1 cellular context compared by ENCODE assay signal in the genomic region with DNA sequence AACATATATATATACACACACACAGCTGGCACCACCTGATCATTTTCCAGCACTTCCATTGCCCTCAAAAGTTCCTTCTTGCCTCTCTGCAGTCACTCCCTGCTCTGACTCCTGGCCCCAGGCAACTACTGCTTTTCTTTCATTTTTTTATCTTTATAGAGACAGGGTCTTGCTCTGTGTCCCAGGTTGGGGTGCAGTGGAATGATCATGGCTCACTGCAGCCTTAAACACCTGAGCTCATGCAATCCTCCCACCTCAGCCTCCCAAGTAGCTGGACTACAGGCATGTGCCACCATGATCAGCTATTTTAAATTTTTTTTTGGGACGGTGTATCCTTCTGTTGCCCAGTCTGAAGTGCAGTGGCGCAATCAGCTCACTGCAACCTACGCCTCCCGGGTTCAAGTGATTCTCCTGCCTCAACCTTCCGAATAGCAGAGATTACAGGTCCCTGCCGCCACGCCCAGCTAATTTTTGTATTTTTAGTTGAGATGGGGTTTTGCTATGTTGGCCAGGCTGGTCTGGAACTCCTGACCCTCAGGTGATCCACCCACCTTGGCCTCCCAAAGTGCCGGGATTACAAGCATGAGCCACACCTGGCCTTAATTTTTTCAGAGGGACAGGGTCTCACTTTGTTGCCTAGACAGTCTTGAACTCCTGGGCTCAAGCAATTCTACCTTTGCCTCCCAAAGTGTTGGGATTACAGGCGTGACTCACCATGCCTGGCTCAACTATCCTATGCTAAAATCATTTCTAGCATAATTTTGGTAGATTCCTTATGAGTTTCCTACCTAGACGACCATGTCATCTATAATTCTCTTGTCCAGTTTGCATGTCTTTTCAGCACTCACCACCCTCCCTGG.
TF ChIP-seq lines count a peak whose summit lies in the region.

No MANE protein-coding gene starts in this region.

TF ChIP-seq in HEK293, 187 proteins besides CTCF, POLR2A, EP300 and RAD21 (continued from another document):
- peak; percentile 84 for TF ChIP-seq ZNF362 (tag by site-specific recombination; IDR thresholded peaks at IDR 0.05)
- TF ChIP-seq ZNF366 (tag by site-specific recombination; conservative IDR thresholded peaks at IDR 0.05): peak; percentile 19; the same call in 1 of the 2 replicates
- TF ChIP-seq WT1 (tag by site-specific recombination; IDR thresholded peaks at IDR 0.05): 0 out of 2 replicates have a peak, but pooled peaks have one; percentile 6
- TF ChIP-seq ZNF560 (tag by site-specific recombination; IDR thresholded peaks at IDR 0.05; ENCODE audit: borderline replicate concordance): 0 out of 2 replicates have a peak, but pooled peaks have one; percentile 4
- no peak for TF ChIP-seq ZNF37A (tag by site-specific recombination; IDR thresholded peaks at IDR 0.05)
